Comparison of ENCODE assay signal across 15 cellular contexts in the genomic region with DNA sequence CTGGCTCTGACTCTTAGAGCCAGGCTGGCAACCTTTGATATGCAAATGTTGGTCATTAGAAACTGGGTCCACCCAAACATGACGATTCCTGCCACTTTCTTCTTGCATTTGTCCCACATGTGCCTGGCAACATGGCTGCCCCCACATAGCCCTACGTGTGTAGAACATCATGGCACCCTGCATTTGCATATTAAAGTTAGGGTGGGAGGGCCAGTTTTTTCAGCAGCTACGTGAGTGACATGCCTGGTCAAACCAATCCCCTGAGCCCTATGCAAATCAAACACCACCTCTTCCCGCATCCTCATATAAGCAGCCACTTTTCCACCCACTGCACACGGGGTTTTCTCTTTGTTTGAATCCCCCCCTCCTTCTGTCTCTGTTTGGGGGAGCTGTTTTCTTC.
DNase-seq lines count a peak whose midpoint lies in the region; TF ChIP-seq lines count a peak whose summit lies in the region.
"Had no signal": no experiment of that assay in that cellular context is flagged by ENCODE, and none has a peak within 500 bp of the region (broad histone marks: within the 10 kb centered on the region; RNA-seq: fewer than 3 reads in every experiment).

No MANE protein-coding gene starts in this region.

- H3K4me1 ChIP-seq in NT2/D1 (ENCODE audit: insufficient read depth, insufficient read length) (no peaks in the 10 kb centered on the region), endodermal cell (ENCODE audit: control insufficient read depth, insufficient read depth, low read length) (no peaks in the 10 kb centered on the region), uterus (no peaks in the 10 kb centered on the region)
- H3K4me1 ChIP-seq: right atrium auricular region had no signal

- peak; percentile 87 for DNase-seq in DMS153 (lab: John Stamatoyannopoulos, UW)
- DNase-seq in Jurkat, Clone E6-1 (ENCODE audit: low read depth, low spot score), result peak; percentile 1
- DNase-seq in NT2/D1 (ENCODE audit: low read depth, low spot score), result peak; percentile 9
- DNase-seq in endodermal cell, result no peak
- DNase-seq in uterus, result no peak
- no peak for DNase-seq in COR-L47 (lab: John Stamatoyannopoulos, UW)
- DNase-seq in activated CD4-positive, CD25-positive, alpha-beta regulatory T cell treated with anti-CD3 and anti-CD28 coated beads, Interleukin-2, amount 50 U/mL, for 72 hours, result no peak
- no peak for DNase-seq in CD1c-positive myeloid dendritic cell (ENCODE audit: extremely low spot score)
- DNase-seq: cerebellar nuclear complex; effector memory CD4-positive, alpha-beta T cell; immature natural killer cell; Kasumi-1; NCI-H1092 treated with DMSO at 0.1 percent for 48 hours had no signal

- TF ChIP-seq CTCF in endodermal cell (conservative IDR thresholded peaks at IDR 0.05) (no peak), uterus (IDR thresholded peaks at IDR 0.05) (no peak)

- H3K27ac Mint-ChIP-seq in endodermal cell, result no peak overlapping the region
- H3K27ac Mint-ChIP-seq: immature natural killer cell had no signal

- H3K4me3 Mint-ChIP-seq in endodermal cell, result no peak overlapping the region
- H3K4me3 Mint-ChIP-seq: immature natural killer cell had no signal

- WGBS in endodermal cell (ENCODE audit: insufficient coverage in 1 of 2, insufficient read length in 1 of 2), 2 experiments, result 73 to 76% methylated on average over 3 to 5 of the region's 5 CpGs

- peaks cover 4% of the 10 kb centered on the region for H3K4me1 Mint-ChIP-seq in endodermal cell
- H3K4me1 Mint-ChIP-seq: immature natural killer cell had no signal

- H3K9ac ChIP-seq in NT2/D1 (ENCODE audit: insufficient read length, low read depth) (no peak overlapping the region), endodermal cell (ENCODE audit: extremely low read depth, low read length, poor library complexity, severe bottlenecking) (no peak overlapping the region)

- no peaks in the 10 kb centered on the region for H3K27me3 ChIP-seq in NT2/D1 (ENCODE audit: insufficient read depth, insufficient read length)
- H3K27me3 ChIP-seq in endodermal cell (ENCODE audit: control insufficient read depth, insufficient read depth, low read length, poor library complexity, severe bottlenecking), result no peaks in the 10 kb centered on the region
- H3K27me3 ChIP-seq in uterus, result peaks cover 0 to 3% of the 10 kb centered on the region in 2 donors
- H3K27me3 ChIP-seq: right atrium auricular region had no signal

- no peak overlapping the region for H3K4me3 ChIP-seq in Jurkat, Clone E6-1 (ENCODE audit: low read length)
- H3K4me3 ChIP-seq in NT2/D1 (ENCODE audit: insufficient read length, low read depth) (no peak overlapping the region), endodermal cell (ENCODE audit: low read length) (no peak overlapping the region), uterus (no peak overlapping the region)
- H3K4me3 ChIP-seq: right atrium auricular region had no signal

- no peaks in the 10 kb centered on the region for H3K9me3 Mint-ChIP-seq in endodermal cell

- TF ChIP-seq POLR2A in uterus (IDR thresholded peaks at IDR 0.05), result no peak

- no peaks in the 10 kb centered on the region for H3K27me3 Mint-ChIP-seq in endodermal cell (ENCODE audit: insufficient read depth)

- H3K27ac ChIP-seq in endodermal cell (ENCODE audit: low read depth, low read length) (peak overlapping the region; percentile 72), uterus (no peak overlapping the region)
- H3K27ac ChIP-seq: C4-2B, right atrium auricular region had no signal

- intact Hi-C loops in uterus (cut with DNase I; ENCODE audit: low total_unique reads), result no loop called here

- no peaks in the 10 kb centered on the region for H3K36me3 ChIP-seq in NT2/D1 (ENCODE audit: insufficient read depth, insufficient read length, low read length)
- H3K36me3 ChIP-seq in endodermal cell (ENCODE audit: control insufficient read depth, insufficient read depth, low read length), result no peaks in the 10 kb centered on the region
- H3K36me3 ChIP-seq in uterus, result no peaks in the 10 kb centered on the region
- H3K36me3 ChIP-seq: right atrium auricular region had no signal

- no peaks in the 10 kb centered on the region for H3K9me3 ChIP-seq in NT2/D1 (ENCODE audit: insufficient read depth, low read length)
- H3K9me3 ChIP-seq in endodermal cell (ENCODE audit: control insufficient read depth, low read length), result no peaks in the 10 kb centered on the region
- no peaks in the 10 kb centered on the region for H3K9me3 ChIP-seq in uterus
- H3K9me3 ChIP-seq: right atrium auricular region had no signal

- no peaks in the 10 kb centered on the region for H3K36me3 Mint-ChIP-seq in endodermal cell (ENCODE audit: low read depth)
- H3K36me3 Mint-ChIP-seq: immature natural killer cell had no signal

Comparison
In these comparisons a context has a peak if more than half of its experiments do, and no peak if none do; other contexts are left out.
1. DNase-seq: peak in DMS153 (single experiment), Jurkat, Clone E6-1 (single experiment) and NT2/D1 (single experiment); none in endodermal cell (single experiment), uterus (0 of 2), COR-L47 (single experiment), activated CD4-positive, CD25-positive, alpha-beta regulatory T cell treated with anti-CD3 and anti-CD28 coated beads, Interleukin-2, amount 50 U/mL, for 72 hours (single experiment) and CD1c-positive myeloid dendritic cell (single experiment).